In the genomic region with DNA sequence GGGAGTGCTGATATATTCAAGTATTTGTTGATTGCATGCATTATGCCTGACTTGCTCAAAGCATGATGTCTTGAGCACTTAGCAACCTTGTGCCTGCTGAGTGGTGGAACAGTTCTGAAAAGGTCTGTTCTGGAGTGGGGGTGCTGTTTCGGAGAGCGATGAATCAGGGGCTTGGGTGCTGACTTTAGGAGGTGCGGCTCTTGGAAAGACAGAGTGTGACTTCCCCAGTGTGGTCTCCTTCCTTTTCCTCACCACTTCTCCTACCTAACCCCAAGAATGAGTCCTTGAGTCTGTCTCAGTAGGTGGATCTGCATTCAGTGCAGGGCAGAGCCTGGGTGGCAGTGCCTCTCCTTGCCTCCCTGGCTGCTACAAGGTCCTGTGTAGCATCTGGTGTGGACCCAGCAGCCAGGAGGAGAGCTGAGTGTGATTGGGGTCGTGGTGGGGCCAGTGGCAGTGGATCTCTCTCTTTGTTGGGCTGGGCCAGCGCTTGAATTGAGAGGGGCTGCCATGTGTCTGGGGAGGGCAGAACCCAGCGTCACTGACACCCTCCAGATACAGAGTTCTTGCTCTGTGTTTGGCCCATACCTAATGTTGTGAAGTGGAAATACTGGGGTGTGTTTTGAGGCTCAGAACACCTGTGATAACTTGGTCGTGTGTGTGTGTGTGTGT, we compare ENCODE assay signal across 15 cellular contexts. TPM values are rescaled to one million over a fixed set of nuclear protein-coding genes. Genes with fewer than 3 reads are reported as not detected.
A peak's percentile ranks its signal among the peaks of the same experiment; 100 is the strongest.
DNase-seq lines count a peak whose midpoint lies in the region; ATAC-seq and TF ChIP-seq lines count a peak whose summit lies in the region.
"Had no signal": no experiment of that assay in that cellular context is flagged by ENCODE, and none has a peak within 500 bp of the region (broad histone marks: within the 10 kb centered on the region; RNA-seq: fewer than 3 reads in every experiment).

No MANE protein-coding gene starts in this region.

- H3K4me1 ChIP-seq in GM23338 (ENCODE audit: insufficient read depth) (peaks cover 6% of the 10 kb centered on the region; the same call in 1 of the 2 replicates), OCI-LY7 (ENCODE audit: insufficient read depth, low read length, poor library complexity, severe bottlenecking) (peaks cover 19% of the 10 kb centered on the region), right cardiac atrium (ENCODE audit: control insufficient read depth, insufficient read depth, low read length) (peaks cover 28% of the 10 kb centered on the region), PC-3 (ENCODE audit: insufficient read depth, low read length) (peaks cover 29% of the 10 kb centered on the region)

- no peak overlapping the region for H3K4me2 ChIP-seq in GM23338
- H3K4me2 ChIP-seq in OCI-LY7 (ENCODE audit: low read length): 0 out of 2 replicates have a peak overlapping the region, but pooled peaks have one; percentile 52
- no peak overlapping the region for H3K4me2 ChIP-seq in PC-3 (ENCODE audit: low read length)

- H2AFZ ChIP-seq in GM23338: no peak overlapping the region
- H2AFZ ChIP-seq in OCI-LY7 (ENCODE audit: low read length): no peak overlapping the region
- H2AFZ ChIP-seq in PC-3 (ENCODE audit: low read length): no peak overlapping the region

- CTCF ChIA-PET in OCI-LY7 (lab: Charles Lee; ENCODE audit: unreplicated experiment) (no interaction called here), PC-3 (lab: Charles Lee) (no interaction called here)

- H3K27me3 ChIP-seq in GM23338 (ENCODE audit: insufficient read depth): no peaks in the 10 kb centered on the region
- no peaks in the 10 kb centered on the region for H3K27me3 ChIP-seq in right cardiac atrium (ENCODE audit: control insufficient read depth, insufficient read depth)
- H3K27me3 ChIP-seq in PC-3 (ENCODE audit: low read length): no peaks in the 10 kb centered on the region

- H3K4me3 ChIP-seq in GM23338: no peak overlapping the region
- no peak overlapping the region for H3K4me3 ChIP-seq in OCI-LY7 (ENCODE audit: low read depth, low read length, poor library complexity, severe bottlenecking)
- H3K4me3 ChIP-seq in right cardiac atrium (ENCODE audit: low read length): no peak overlapping the region
- no peak overlapping the region for H3K4me3 ChIP-seq in PC-3 (ENCODE audit: low read length)

- H3K79me2 ChIP-seq in GM23338 (replicated peaks; ENCODE audit: insufficient read depth) (peaks cover 27% of the 10 kb centered on the region), OCI-LY7 (ENCODE audit: insufficient read depth, low read depth, low read length) (no peaks in the 10 kb centered on the region), PC-3 (ENCODE audit: low read length) (peaks cover 85% of the 10 kb centered on the region)

- no peak overlapping the region for H3K4me3 Mint-ChIP-seq in GM23338
- H3K4me3 Mint-ChIP-seq in stimulated activated effector memory CD8-positive, alpha-beta T cell treated with anti-CD3 and anti-CD28 coated beads, Interleukin-12 subunit alpha, Interleukin-12 subunit beta, amount 100 ng/mL, for 72 hours: no peak overlapping the region
- H3K4me3 Mint-ChIP-seq: B cell, memory B cell had no signal

- 61% methylated on average over 7 of the region's 7 CpGs for WGBS in right cardiac atrium

- POLR2A ChIA-PET in OCI-LY7 (lab: Charles Lee): interaction anchor here (0.9 to 1.4 kb wide), 2 partner anchors 11 to 93 kb away, joined by 3 read pairs; no protein-coding TSS in a partner anchor
- POLR2A ChIA-PET in PC-3 (lab: Charles Lee; ENCODE audit: unreplicated experiment): no interaction called here

- ATAC-seq in GM23338: peak; percentile 27; the same call in 2 of the 3 replicates
- no peak for ATAC-seq in right cardiac atrium
- no peak for ATAC-seq in stimulated activated effector memory CD8-positive, alpha-beta T cell treated with anti-CD3 and anti-CD28 coated beads, Interleukin-12 subunit alpha, Interleukin-12 subunit beta, amount 100 ng/mL, for 72 hours
- ATAC-seq in PC-3: no peak
- ATAC-seq in HG03135 (IDR thresholded peaks at IDR 0.05; ENCODE audit: unreplicated experiment): no peak
- no peak for ATAC-seq in HG02852 (IDR thresholded peaks at IDR 0.05; ENCODE audit: unreplicated experiment)

- peak overlapping the region; percentile 21; the same call in 1 of the 2 replicates for H3K27ac Mint-ChIP-seq in GM23338
- H3K27ac Mint-ChIP-seq in stimulated activated effector memory CD8-positive, alpha-beta T cell treated with anti-CD3 and anti-CD28 coated beads, Interleukin-12 subunit alpha, Interleukin-12 subunit beta, amount 100 ng/mL, for 72 hours: peak overlapping the region; percentile 0
- H3K27ac Mint-ChIP-seq: B cell, memory B cell had no signal

- H3K9me2 ChIP-seq in GM23338 (ENCODE audit: insufficient read depth) (no peaks in the 10 kb centered on the region), OCI-LY7 (ENCODE audit: insufficient read depth, low read length) (no peaks in the 10 kb centered on the region), PC-3 (replicated peaks; ENCODE audit: low read length) (no peaks in the 10 kb centered on the region)

- H3K9ac ChIP-seq in PC-3 (ENCODE audit: low read length): no peak overlapping the region

- BruUV-seq in OCI-LY7 (replicated peaks; lab: Mats Ljungman, UMichigan) (no TSS peak), PC-3 (replicated peaks; lab: Mats Ljungman, UMichigan) (no TSS peak)

- H3K36me3 ChIP-seq in GM23338 (ENCODE audit: insufficient read depth): no peaks in the 10 kb centered on the region
- H3K36me3 ChIP-seq in OCI-LY7 (ENCODE audit: insufficient read depth, low read length): no peaks in the 10 kb centered on the region
- no peaks in the 10 kb centered on the region for H3K36me3 ChIP-seq in PC-3 (ENCODE audit: low read depth, low read length)

- H3F3A ChIP-seq in GM23338 (replicated peaks; ENCODE audit: low read depth): no peaks in the 10 kb centered on the region
- no peaks in the 10 kb centered on the region for H3F3A ChIP-seq in PC-3 (ENCODE audit: low read length, unreplicated experiment)

- no peak for DNase-seq in GM23338 (ENCODE audit: low spot score)
- no peak for DNase-seq in OCI-LY7 (ENCODE audit: low spot score)
- DNase-seq in right cardiac atrium: peak in 1 of 3 donors; percentile 39
- DNase-seq in stimulated activated effector memory CD8-positive, alpha-beta T cell treated with anti-CD3 and anti-CD28 coated beads, Interleukin-12 subunit alpha, Interleukin-12 subunit beta, amount 100 ng/mL, for 72 hours (ENCODE audit: low spot score in 2 of 2): no peak
- no peak for DNase-seq in PC-3
- DNase-seq: activated CD4-positive, alpha-beta T cell treated with anti-CD3 and anti-CD28 coated beads for 1 hour; activated naive CD4-positive, alpha-beta T cell treated with Interleukin-2 at 50 U/mL for 16 hours; NCI-H1436; SHP77; stimulated activated CD4-positive, alpha-beta T cell treated with anti-CD3 and anti-CD28 coated beads, Interleukin-2, amount 100 ng/mL, for 48 hours; stimulated activated CD8-positive, alpha-beta memory T cell treated with anti-CD3 and anti-CD28 coated beads, Interleukin-4, amount 100 ng/mL, for 48 hours had no signal

- H3K27ac ChIP-seq in GM23338 (ENCODE audit: low read depth) (0 out of 2 replicates have a peak overlapping the region, but pooled peaks have one; percentile 45), OCI-LY7 (ENCODE audit: low read depth, low read length, poor library complexity, severe bottlenecking) (no peak overlapping the region), right cardiac atrium (ENCODE audit: low read length) (peak overlapping the region; percentile 96), PC-3 (ENCODE audit: low read length) (no peak overlapping the region)

- H3K27me3 Mint-ChIP-seq in GM23338 (ENCODE audit: insufficient read depth, low read depth, poor library complexity): peaks cover 7% of the 10 kb centered on the region

- H3K9me3 Mint-ChIP-seq in GM23338: no peaks in the 10 kb centered on the region
- H3K9me3 Mint-ChIP-seq in stimulated activated effector memory CD8-positive, alpha-beta T cell treated with anti-CD3 and anti-CD28 coated beads, Interleukin-12 subunit alpha, Interleukin-12 subunit beta, amount 100 ng/mL, for 72 hours: no peaks in the 10 kb centered on the region
- H3K9me3 Mint-ChIP-seq: memory B cell had no signal

- intact Hi-C loops in OCI-LY7 (cut with micrococcal nuclease; ENCODE audit: unreplicated experiment): no loop called here
- intact Hi-C loops in right cardiac atrium (cut with DNase I): no loop called here
- intact Hi-C loops in PC-3 (cut with micrococcal nuclease): no loop called here

- 0 out of 2 replicates have a peak, but pooled peaks cover 5% of the 10 kb centered on the region for H4K20me1 ChIP-seq in GM23338 (replicated peaks; ENCODE audit: insufficient read depth)
- H4K20me1 ChIP-seq in OCI-LY7 (ENCODE audit: insufficient read depth, low read length): no peaks in the 10 kb centered on the region
- no peaks in the 10 kb centered on the region for H4K20me1 ChIP-seq in PC-3 (ENCODE audit: low read length)

- H3K9me3 ChIP-seq in OCI-LY7 (ENCODE audit: low read length) (no peaks in the 10 kb centered on the region), right cardiac atrium (ENCODE audit: control insufficient read depth, low read length) (no peaks in the 10 kb centered on the region), PC-3 (ENCODE audit: low read length) (no peaks in the 10 kb centered on the region)

- TF ChIP-seq CTCF in GM23338 (conservative IDR thresholded peaks at IDR 0.05; ENCODE audit: low read depth in 2 of 2) (no peak), OCI-LY7 (conservative IDR thresholded peaks at IDR 0.05; ENCODE audit: low read length) (no peak), PC-3 (conservative IDR thresholded peaks at IDR 0.05; ENCODE audit: low read depth, low read length) (no peak)

- no peaks in the 10 kb centered on the region for H3K36me3 Mint-ChIP-seq in GM23338 (ENCODE audit: low read depth)
- H3K36me3 Mint-ChIP-seq in stimulated activated effector memory CD8-positive, alpha-beta T cell treated with anti-CD3 and anti-CD28 coated beads, Interleukin-12 subunit alpha, Interleukin-12 subunit beta, amount 100 ng/mL, for 72 hours: no peaks in the 10 kb centered on the region
- H3K36me3 Mint-ChIP-seq: memory B cell had no signal

- H3K4me1 Mint-ChIP-seq in GM23338: peaks cover 29% of the 10 kb centered on the region
- H3K4me1 Mint-ChIP-seq in stimulated activated effector memory CD8-positive, alpha-beta T cell treated with anti-CD3 and anti-CD28 coated beads, Interleukin-12 subunit alpha, Interleukin-12 subunit beta, amount 100 ng/mL, for 72 hours: peaks cover 34% of the 10 kb centered on the region

TF ChIP-seq in GM23338, 12 proteins besides CTCF, POLR2A, EP300 and RAD21 (continues in another document):
- TF ChIP-seq EZH2phosphoT487 (IDR thresholded peaks at IDR 0.05; ENCODE audit: unreplicated experiment): no peak
- TF ChIP-seq POLR2AphosphoS5 (IDR thresholded peaks at IDR 0.05; ENCODE audit: low read depth): no peak
- no peak for TF ChIP-seq JUNB (IDR thresholded peaks at IDR 0.05; ENCODE audit: unreplicated experiment)
- no peak for TF ChIP-seq ZNF331 (CRISPR knock-in tag; IDR thresholded peaks at IDR 0.05; ENCODE audit: low read depth)
- no peak for TF ChIP-seq EZH2 (IDR thresholded peaks at IDR 0.05; ENCODE audit: low read depth, unreplicated experiment)

RNA-seq across cellular contexts. Expression of gene ST3GAL4, which starts 35.9 kb away (rescaled TPM):
- total RNA-seq in GM23338 (2014; rRNA removed; shearing (Covaris generic)): 16.6 and 28.0 TPM in 2 replicates
- polyA plus RNA-seq in GM23338 (2016; fragmentation: Nextera tagmentation; extraction: Ambion mirVana): 10.1 and 10.8 TPM in 2 replicates
- 10.0 and 14.3 TPM in 2 replicates for total RNA-seq in OCI-LY7 (2014; rRNA removed; shearing (Covaris generic))
- 17.4 and 18.8 TPM in 2 replicates for total RNA-seq in OCI-LY7 (2022)
- 10 to 100 TPM; 57.3 to 96.9 (median 65.4) TPM for total RNA-seq in right cardiac atrium
- polyA plus RNA-seq in right cardiac atrium: 57.5 TPM
- 126 and 148 TPM in 2 replicates for total RNA-seq in PC-3 (2014; rRNA removed)

Comparison
In these comparisons a context has a peak if more than half of its experiments do, and no peak if none do; other contexts are left out.
1. H3K27ac ChIP-seq: peak in GM23338 (single experiment) and right cardiac atrium (single experiment); none in OCI-LY7 (single experiment) and PC-3 (single experiment).